ENCODE assay signal across 1 cellular context in the genomic region with DNA sequence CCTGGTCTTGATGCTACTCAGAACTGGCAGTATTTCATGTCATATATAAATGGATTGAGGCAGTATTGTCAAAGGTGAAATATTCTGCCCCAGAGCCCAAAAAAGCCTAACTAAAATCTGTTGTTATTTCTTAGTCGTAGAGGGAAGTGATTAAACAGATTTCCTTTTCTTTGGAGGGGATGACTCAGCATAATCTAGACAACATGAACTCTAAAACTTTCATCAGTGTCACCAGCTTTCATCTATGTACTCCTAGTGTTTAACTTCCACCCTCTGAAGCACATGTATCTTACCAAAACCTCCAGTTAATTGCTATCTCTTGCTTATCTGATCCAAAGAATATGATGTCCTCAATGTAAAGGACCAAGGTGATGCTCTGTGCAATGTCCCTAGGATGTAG.
TF ChIP-seq lines count a peak whose summit lies in the region.

No MANE protein-coding gene starts in this region.

TF ChIP-seq in K562, 482 proteins besides CTCF, POLR2A, EP300 and RAD21 (continued from another document and continues in another):
- TF ChIP-seq, protein P1, sequence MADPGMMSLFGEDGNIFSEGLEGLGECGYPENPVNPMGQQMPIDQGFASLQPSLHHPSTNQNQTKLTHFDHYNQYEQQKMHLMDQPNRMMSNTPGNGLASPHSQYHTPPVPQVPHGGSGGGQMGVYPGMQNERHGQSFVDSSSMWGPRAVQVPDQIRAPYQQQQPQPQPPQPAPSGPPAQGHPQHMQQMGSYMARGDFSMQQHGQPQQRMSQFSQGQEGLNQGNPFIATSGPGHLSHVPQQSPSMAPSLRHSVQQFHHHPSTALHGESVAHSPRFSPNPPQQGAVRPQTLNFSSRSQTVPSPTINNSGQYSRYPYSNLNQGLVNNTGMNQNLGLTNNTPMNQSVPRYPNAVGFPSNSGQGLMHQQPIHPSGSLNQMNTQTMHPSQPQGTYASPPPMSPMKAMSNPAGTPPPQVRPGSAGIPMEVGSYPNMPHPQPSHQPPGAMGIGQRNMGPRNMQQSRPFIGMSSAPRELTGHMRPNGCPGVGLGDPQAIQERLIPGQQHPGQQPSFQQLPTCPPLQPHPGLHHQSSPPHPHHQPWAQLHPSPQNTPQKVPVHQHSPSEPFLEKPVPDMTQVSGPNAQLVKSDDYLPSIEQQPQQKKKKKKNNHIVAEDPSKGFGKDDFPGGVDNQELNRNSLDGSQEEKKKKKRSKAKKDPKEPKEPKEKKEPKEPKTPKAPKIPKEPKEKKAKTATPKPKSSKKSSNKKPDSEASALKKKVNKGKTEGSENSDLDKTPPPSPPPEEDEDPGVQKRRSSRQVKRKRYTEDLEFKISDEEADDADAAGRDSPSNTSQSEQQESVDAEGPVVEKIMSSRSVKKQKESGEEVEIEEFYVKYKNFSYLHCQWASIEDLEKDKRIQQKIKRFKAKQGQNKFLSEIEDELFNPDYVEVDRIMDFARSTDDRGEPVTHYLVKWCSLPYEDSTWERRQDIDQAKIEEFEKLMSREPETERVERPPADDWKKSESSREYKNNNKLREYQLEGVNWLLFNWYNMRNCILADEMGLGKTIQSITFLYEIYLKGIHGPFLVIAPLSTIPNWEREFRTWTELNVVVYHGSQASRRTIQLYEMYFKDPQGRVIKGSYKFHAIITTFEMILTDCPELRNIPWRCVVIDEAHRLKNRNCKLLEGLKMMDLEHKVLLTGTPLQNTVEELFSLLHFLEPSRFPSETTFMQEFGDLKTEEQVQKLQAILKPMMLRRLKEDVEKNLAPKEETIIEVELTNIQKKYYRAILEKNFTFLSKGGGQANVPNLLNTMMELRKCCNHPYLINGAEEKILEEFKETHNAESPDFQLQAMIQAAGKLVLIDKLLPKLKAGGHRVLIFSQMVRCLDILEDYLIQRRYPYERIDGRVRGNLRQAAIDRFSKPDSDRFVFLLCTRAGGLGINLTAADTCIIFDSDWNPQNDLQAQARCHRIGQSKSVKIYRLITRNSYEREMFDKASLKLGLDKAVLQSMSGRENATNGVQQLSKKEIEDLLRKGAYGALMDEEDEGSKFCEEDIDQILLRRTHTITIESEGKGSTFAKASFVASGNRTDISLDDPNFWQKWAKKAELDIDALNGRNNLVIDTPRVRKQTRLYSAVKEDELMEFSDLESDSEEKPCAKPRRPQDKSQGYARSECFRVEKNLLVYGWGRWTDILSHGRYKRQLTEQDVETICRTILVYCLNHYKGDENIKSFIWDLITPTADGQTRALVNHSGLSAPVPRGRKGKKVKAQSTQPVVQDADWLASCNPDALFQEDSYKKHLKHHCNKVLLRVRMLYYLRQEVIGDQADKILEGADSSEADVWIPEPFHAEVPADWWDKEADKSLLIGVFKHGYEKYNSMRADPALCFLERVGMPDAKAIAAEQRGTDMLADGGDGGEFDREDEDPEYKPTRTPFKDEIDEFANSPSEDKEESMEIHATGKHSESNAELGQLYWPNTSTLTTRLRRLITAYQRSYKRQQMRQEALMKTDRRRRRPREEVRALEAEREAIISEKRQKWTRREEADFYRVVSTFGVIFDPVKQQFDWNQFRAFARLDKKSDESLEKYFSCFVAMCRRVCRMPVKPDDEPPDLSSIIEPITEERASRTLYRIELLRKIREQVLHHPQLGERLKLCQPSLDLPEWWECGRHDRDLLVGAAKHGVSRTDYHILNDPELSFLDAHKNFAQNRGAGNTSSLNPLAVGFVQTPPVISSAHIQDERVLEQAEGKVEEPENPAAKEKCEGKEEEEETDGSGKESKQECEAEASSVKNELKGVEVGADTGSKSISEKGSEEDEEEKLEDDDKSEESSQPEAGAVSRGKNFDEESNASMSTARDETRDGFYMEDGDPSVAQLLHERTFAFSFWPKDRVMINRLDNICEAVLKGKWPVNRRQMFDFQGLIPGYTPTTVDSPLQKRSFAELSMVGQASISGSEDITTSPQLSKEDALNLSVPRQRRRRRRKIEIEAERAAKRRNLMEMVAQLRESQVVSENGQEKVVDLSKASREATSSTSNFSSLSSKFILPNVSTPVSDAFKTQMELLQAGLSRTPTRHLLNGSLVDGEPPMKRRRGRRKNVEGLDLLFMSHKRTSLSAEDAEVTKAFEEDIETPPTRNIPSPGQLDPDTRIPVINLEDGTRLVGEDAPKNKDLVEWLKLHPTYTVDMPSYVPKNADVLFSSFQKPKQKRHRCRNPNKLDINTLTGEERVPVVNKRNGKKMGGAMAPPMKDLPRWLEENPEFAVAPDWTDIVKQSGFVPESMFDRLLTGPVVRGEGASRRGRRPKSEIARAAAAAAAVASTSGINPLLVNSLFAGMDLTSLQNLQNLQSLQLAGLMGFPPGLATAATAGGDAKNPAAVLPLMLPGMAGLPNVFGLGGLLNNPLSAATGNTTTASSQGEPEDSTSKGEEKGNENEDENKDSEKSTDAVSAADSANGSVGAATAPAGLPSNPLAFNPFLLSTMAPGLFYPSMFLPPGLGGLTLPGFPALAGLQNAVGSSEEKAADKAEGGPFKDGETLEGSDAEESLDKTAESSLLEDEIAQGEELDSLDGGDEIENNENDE (IDR thresholded peaks at IDR 0.05; ENCODE audit: low read depth, low read length) = no peak
- TF ChIP-seq, protein P2, sequence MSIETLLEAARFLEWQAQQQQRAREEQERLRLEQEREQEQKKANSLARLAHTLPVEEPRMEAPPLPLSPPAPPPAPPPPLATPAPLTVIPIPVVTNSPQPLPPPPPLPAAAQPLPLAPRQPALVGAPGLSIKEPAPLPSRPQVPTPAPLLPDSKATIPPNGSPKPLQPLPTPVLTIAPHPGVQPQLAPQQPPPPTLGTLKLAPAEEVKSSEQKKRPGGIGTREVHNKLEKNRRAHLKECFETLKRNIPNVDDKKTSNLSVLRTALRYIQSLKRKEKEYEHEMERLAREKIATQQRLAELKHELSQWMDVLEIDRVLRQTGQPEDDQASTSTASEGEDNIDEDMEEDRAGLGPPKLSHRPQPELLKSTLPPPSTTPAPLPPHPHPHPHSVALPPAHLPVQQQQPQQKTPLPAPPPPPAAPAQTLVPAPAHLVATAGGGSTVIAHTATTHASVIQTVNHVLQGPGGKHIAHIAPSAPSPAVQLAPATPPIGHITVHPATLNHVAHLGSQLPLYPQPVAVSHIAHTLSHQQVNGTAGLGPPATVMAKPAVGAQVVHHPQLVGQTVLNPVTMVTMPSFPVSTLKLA (conservative IDR thresholded peaks at IDR 0.05) = peak; percentile 24 to 46; a peak in 1 of 4 replicates
- TF ChIP-seq SAFB2 (IDR thresholded peaks at IDR 0.05; ENCODE audit: borderline replicate concordance, low read depth, low read length, severe bottlenecking) (no peak), MYBL2 (IDR thresholded peaks at IDR 0.05; ENCODE audit: low read depth) (0 out of 2 replicates have a peak, but pooled peaks have one; percentile 31), MYBL2 (CRISPR knock-in tag; IDR thresholded peaks at IDR 0.05; ENCODE audit: borderline replicate concordance) (no peak), HNRNPH1 (optimal IDR thresholded peaks at IDR 0.05; ENCODE audit: low read depth, low read length) (no peak), POLR2G (IDR thresholded peaks at IDR 0.05; ENCODE audit: low read depth, low read length) (no peak), SP1 (CRISPR knock-in tag; IDR thresholded peaks at IDR 0.05) (no peak), ESRRB (CRISPR knock-in tag; IDR thresholded peaks at IDR 0.05; ENCODE audit: borderline replicate concordance) (no peak), POLR2AphosphoS5 (IDR thresholded peaks at IDR 0.05; ENCODE audit: control insufficient read depth, insufficient read depth, low read depth, low read length) (no peak), ZNF75A (CRISPR knock-in tag; IDR thresholded peaks at IDR 0.05) (no peak), STAT5A (IDR thresholded peaks at IDR 0.05; ENCODE audit: borderline replicate concordance, low read length) (no peak), ZNF408 (CRISPR knock-in tag; IDR thresholded peaks at IDR 0.05; ENCODE audit: low read depth) (no peak), ETV1 (tag; conservative IDR thresholded peaks at IDR 0.05; ENCODE audit: low read depth) (no peak)
- TF ChIP-seq, protein P3, sequence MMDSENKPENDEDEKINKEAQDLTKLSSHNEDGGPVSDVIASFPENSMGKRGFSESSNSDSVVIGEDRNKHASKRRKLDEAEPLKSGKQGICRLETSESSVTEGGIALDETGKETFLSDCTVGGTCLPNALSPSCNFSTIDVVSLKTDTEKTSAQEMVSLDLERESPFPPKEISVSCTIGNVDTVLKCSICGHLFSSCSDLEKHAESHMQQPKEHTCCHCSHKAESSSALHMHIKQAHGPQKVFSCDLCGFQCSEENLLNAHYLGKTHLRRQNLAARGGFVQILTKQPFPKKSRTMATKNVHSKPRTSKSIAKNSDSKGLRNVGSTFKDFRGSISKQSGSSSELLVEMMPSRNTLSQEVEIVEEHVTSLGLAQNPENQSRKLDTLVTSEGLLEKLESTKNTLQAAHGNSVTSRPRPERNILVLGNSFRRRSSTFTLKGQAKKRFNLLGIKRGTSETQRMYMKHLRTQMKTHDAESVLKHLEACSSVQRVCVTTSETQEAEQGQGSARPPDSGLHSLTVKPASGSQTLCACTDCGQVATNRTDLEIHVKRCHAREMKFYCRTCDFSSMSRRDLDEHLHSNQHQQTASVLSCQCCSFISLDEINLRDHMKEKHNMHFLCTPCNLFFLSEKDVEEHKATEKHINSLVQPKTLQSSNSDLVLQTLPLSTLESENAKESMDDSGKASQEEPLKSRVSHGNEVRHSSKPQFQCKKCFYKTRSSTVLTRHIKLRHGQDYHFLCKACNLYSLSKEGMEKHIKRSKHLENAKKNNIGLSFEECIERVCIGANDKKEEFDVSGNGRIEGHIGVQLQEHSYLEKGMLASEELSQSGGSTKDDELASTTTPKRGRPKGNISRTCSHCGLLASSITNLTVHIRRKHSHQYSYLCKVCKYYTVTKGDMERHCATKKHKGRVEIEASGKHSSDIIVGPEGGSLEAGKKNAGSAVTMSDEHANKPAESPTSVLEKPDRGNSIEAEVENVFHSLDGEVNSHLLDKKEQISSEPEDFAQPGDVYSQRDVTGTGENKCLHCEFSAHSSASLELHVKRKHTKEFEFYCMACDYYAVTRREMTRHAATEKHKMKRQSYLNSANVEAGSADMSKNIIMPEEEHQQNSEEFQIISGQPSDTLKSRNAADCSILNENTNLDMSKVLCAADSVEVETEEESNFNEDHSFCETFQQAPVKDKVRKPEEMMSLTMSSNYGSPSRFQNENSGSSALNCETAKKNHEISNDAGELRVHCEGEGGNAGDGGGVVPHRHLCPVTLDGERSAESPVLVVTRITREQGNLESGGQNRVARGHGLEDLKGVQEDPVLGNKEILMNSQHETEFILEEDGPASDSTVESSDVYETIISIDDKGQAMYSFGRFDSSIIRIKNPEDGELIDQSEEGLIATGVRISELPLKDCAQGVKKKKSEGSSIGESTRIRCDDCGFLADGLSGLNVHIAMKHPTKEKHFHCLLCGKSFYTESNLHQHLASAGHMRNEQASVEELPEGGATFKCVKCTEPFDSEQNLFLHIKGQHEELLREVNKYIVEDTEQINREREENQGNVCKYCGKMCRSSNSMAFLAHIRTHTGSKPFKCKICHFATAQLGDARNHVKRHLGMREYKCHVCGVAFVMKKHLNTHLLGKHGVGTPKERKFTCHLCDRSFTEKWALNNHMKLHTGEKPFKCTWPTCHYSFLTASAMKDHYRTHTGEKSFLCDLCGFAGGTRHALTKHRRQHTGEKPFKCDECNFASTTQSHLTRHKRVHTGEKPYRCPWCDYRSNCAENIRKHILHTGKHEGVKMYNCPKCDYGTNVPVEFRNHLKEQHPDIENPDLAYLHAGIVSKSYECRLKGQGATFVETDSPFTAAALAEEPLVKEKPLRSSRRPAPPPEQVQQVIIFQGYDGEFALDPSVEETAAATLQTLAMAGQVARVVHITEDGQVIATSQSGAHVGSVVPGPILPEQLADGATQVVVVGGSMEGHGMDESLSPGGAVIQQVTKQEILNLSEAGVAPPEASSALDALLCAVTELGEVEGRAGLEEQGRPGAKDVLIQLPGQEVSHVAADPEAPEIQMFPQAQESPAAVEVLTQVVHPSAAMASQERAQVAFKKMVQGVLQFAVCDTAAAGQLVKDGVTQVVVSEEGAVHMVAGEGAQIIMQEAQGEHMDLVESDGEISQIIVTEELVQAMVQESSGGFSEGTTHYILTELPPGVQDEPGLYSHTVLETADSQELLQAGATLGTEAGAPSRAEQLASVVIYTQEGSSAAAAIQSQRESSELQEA (IDR thresholded peaks at IDR 0.05; ENCODE audit: low read depth) = no peak
- TF ChIP-seq, protein P4, sequence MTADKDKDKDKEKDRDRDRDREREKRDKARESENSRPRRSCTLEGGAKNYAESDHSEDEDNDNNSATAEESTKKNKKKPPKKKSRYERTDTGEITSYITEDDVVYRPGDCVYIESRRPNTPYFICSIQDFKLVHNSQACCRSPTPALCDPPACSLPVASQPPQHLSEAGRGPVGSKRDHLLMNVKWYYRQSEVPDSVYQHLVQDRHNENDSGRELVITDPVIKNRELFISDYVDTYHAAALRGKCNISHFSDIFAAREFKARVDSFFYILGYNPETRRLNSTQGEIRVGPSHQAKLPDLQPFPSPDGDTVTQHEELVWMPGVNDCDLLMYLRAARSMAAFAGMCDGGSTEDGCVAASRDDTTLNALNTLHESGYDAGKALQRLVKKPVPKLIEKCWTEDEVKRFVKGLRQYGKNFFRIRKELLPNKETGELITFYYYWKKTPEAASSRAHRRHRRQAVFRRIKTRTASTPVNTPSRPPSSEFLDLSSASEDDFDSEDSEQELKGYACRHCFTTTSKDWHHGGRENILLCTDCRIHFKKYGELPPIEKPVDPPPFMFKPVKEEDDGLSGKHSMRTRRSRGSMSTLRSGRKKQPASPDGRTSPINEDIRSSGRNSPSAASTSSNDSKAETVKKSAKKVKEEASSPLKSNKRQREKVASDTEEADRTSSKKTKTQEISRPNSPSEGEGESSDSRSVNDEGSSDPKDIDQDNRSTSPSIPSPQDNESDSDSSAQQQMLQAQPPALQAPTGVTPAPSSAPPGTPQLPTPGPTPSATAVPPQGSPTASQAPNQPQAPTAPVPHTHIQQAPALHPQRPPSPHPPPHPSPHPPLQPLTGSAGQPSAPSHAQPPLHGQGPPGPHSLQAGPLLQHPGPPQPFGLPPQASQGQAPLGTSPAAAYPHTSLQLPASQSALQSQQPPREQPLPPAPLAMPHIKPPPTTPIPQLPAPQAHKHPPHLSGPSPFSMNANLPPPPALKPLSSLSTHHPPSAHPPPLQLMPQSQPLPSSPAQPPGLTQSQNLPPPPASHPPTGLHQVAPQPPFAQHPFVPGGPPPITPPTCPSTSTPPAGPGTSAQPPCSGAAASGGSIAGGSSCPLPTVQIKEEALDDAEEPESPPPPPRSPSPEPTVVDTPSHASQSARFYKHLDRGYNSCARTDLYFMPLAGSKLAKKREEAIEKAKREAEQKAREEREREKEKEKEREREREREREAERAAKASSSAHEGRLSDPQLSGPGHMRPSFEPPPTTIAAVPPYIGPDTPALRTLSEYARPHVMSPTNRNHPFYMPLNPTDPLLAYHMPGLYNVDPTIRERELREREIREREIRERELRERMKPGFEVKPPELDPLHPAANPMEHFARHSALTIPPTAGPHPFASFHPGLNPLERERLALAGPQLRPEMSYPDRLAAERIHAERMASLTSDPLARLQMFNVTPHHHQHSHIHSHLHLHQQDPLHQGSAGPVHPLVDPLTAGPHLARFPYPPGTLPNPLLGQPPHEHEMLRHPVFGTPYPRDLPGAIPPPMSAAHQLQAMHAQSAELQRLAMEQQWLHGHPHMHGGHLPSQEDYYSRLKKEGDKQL (CRISPR knock-in tag; IDR thresholded peaks at IDR 0.05; ENCODE audit: borderline replicate concordance) = no peak
